In the genomic region with DNA sequence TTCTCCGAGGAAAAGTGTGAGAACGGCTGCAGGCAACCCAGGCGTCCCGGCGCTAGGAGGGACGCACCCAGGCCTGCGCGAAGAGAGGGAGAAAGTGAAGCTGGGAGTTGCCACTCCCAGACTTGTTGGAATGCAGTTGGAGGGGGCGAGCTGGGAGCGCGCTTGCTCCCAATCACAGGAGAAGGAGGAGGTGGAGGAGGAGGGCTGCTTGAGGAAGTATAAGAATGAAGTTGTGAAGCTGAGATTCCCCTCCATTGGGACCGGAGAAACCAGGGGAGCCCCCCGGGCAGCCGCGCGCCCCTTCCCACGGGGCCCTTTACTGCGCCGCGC, we compare ENCODE assay signal across 8 cellular contexts. TPM values are rescaled to one million over a fixed set of nuclear protein-coding genes. Genes with fewer than 3 reads are reported as not detected.
DNase-seq lines count a peak whose midpoint lies in the region; ATAC-seq and TF ChIP-seq lines count a peak whose summit lies in the region.

TSS of gene ERBB2 (plus strand) at position 247 of the 330 bp plus-strand sequence. CDS start 175 bp downstream, outside the sequence.

- H3K9me3 Mint-ChIP-seq in activated naive CD8-positive, alpha-beta T cell (ENCODE audit: low read depth), result no peaks in the 10 kb centered on the region
- H3K9me3 Mint-ChIP-seq in osteocyte (ENCODE audit: unreplicated experiment), result no peaks in the 10 kb centered on the region
- H3K9me3 Mint-ChIP-seq in activated CD4-positive, alpha-beta memory T cell treated with anti-CD3 and anti-CD28 coated beads for 36 hours, result no peaks in the 10 kb centered on the region

- peaks cover 7% of the 10 kb centered on the region for H3K4me1 Mint-ChIP-seq in activated naive CD8-positive, alpha-beta T cell (ENCODE audit: low read depth)
- peaks cover 31% of the 10 kb centered on the region for H3K4me1 Mint-ChIP-seq in osteocyte (ENCODE audit: unreplicated experiment)
- peaks cover 6% of the 10 kb centered on the region for H3K4me1 Mint-ChIP-seq in activated CD4-positive, alpha-beta memory T cell treated with anti-CD3 and anti-CD28 coated beads for 36 hours (ENCODE audit: low read depth)

- intact Hi-C loops in cardiac septum (cut with DNase I), result no loop called here
- intact Hi-C loops in activated CD4-positive, alpha-beta memory T cell treated with anti-CD3 and anti-CD28 coated beads for 36 hours (cut with micrococcal nuclease), result no loop called here

- DNase-seq in GM03348 (ENCODE audit: low spot score) (peak; percentile 92), cardiac septum (ENCODE audit: low spot score) (no peak), osteocyte (ENCODE audit: extremely low spot score, unreplicated experiment) (peak; percentile 86), GDM1 (lab: John Stamatoyannopoulos, UW) (no peak)
- no peak for DNase-seq in activated CD4-positive, alpha-beta memory T cell treated with anti-CD3 and anti-CD28 coated beads for 36 hours

- ATAC-seq in HG02970 (IDR thresholded peaks at IDR 0.05; ENCODE audit: low FRiP score, unreplicated experiment) (no peak), HG03108 (IDR thresholded peaks at IDR 0.05; ENCODE audit: unreplicated experiment) (no peak)

- H3K27ac Mint-ChIP-seq in activated naive CD8-positive, alpha-beta T cell, result no peak within 1 kb of the TSS
- H3K27ac Mint-ChIP-seq in osteocyte (ENCODE audit: unreplicated experiment), result peak within 1 kb of the TSS; percentile 86
- no peak within 1 kb of the TSS for H3K27ac Mint-ChIP-seq in activated CD4-positive, alpha-beta memory T cell treated with anti-CD3 and anti-CD28 coated beads for 36 hours

- peaks cover 18% of the 10 kb centered on the region for H3K27me3 Mint-ChIP-seq in activated naive CD8-positive, alpha-beta T cell
- no peaks in the 10 kb centered on the region for H3K27me3 Mint-ChIP-seq in osteocyte (ENCODE audit: unreplicated experiment)
- peaks cover 26% of the 10 kb centered on the region for H3K27me3 Mint-ChIP-seq in activated CD4-positive, alpha-beta memory T cell treated with anti-CD3 and anti-CD28 coated beads for 36 hours

- CTCF ChIA-PET in activated CD4-positive, alpha-beta memory T cell treated with anti-CD3 and anti-CD28 coated beads for 36 hours (lab: Charles Lee), result interaction anchor here (1.1 to 1.8 kb wide), 3 partner anchors 45 to 78 kb away, joined by 3 to 4 read pairs (median 4); no protein-coding TSS in a partner anchor

- peak within 1 kb of the TSS; percentile 80 for H3K4me3 Mint-ChIP-seq in activated naive CD8-positive, alpha-beta T cell
- H3K4me3 Mint-ChIP-seq in osteocyte (ENCODE audit: unreplicated experiment), result peak within 1 kb of the TSS; percentile 90
- no peak within 1 kb of the TSS for H3K4me3 Mint-ChIP-seq in activated CD4-positive, alpha-beta memory T cell treated with anti-CD3 and anti-CD28 coated beads for 36 hours

- H3K36me3 Mint-ChIP-seq in activated naive CD8-positive, alpha-beta T cell, result peaks cover 2% of the 10 kb centered on the region
- no peaks in the 10 kb centered on the region for H3K36me3 Mint-ChIP-seq in osteocyte (ENCODE audit: unreplicated experiment)
- H3K36me3 Mint-ChIP-seq in activated CD4-positive, alpha-beta memory T cell treated with anti-CD3 and anti-CD28 coated beads for 36 hours, result no peaks in the 10 kb centered on the region

- POLR2A ChIA-PET in activated CD4-positive, alpha-beta memory T cell treated with anti-CD3 and anti-CD28 coated beads for 36 hours (lab: Charles Lee), result interaction anchor here (0.5 kb wide), 1 partner anchor 520 kb away, joined by 3 read pairs; the partner anchor contains the start of gene WIPF2

- TF ChIP-seq CTCF in osteocyte (IDR thresholded peaks at IDR 0.05), result no peak

RNA-seq across cellular contexts. Expression of gene ERBB2, which starts in this region (rescaled TPM):
- total RNA-seq in cardiac septum (84.4 TPM), osteocyte (66.2 and 69.9 TPM in 2 replicates)
- 1 to 10 TPM; 5.9 to 6.3 TPM for total RNA-seq in activated CD4-positive, alpha-beta memory T cell treated with anti-CD3 and anti-CD28 coated beads for 36 hours

Comparison
In these comparisons a context has a peak if more than half of its experiments do, and no peak if none do; other contexts are left out.
1. DNase-seq: peak in GM03348 (single experiment) and osteocyte (single experiment); none in cardiac septum (single experiment), GDM1 (single experiment) and activated CD4-positive, alpha-beta memory T cell treated with anti-CD3 and anti-CD28 coated beads for 36 hours (single experiment).